Comparison of ENCODE assay signal across 14 cellular contexts in the genomic region with DNA sequence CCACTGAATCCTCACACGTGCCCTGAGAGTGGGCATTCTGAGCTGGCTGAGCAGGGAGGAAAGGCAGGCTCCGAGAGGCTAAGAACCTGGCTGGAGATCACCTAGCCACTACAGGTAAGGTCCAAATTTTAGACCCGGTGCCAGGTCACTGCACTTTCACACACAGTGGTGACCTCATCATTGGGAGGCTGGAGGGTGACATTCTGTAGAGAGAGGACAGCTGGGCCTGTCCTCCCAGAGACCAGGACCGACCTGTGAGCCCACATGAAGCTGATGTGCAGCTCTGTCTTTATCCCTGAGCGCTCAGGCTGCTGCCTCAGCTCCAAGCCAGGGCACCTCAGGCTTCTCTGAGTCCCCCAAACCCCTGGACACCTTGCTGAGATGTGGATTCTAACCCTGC. TPM values are rescaled to one million over a fixed set of nuclear protein-coding genes. Genes with fewer than 3 reads are reported as not detected.
DNase-seq lines count a peak whose midpoint lies in the region; ATAC-seq and TF ChIP-seq lines count a peak whose summit lies in the region.
"Had no signal": no experiment of that assay in that cellular context is flagged by ENCODE, and none has a peak within 500 bp of the region (broad histone marks: within the 10 kb centered on the region; RNA-seq: fewer than 3 reads in every experiment).

No MANE protein-coding gene starts in this region.

- H3K27ac Mint-ChIP-seq in activated CD4-positive, alpha-beta T cell treated with anti-CD3 and anti-CD28 coated beads, Interleukin-2, amount 10 ng/mL, durations not matched to agents 24 days and 14 days, result peak overlapping the region; percentile 45
- no peak overlapping the region for H3K27ac Mint-ChIP-seq in activated CD4-positive, alpha-beta T cell treated with anti-CD3 and anti-CD28 coated beads for 36 hours
- H3K27ac Mint-ChIP-seq in nephron progenitor cell, result peak overlapping the region; percentile 89
- H3K27ac Mint-ChIP-seq: CD8-positive, alpha-beta memory T cell had no signal

- H3K36me3 Mint-ChIP-seq in activated CD4-positive, alpha-beta T cell treated with anti-CD3 and anti-CD28 coated beads, Interleukin-2, amount 10 ng/mL, durations not matched to agents 24 days and 14 days (ENCODE audit: low read depth), result no peaks in the 10 kb centered on the region
- H3K36me3 Mint-ChIP-seq in activated CD4-positive, alpha-beta T cell treated with anti-CD3 and anti-CD28 coated beads for 36 hours (ENCODE audit: low read depth), result no peaks in the 10 kb centered on the region
- H3K36me3 Mint-ChIP-seq in nephron progenitor cell (ENCODE audit: low read depth), result no peaks in the 10 kb centered on the region

- DNase-seq in activated CD4-positive, alpha-beta T cell treated with anti-CD3 and anti-CD28 coated beads, Interleukin-2, amount 10 ng/mL, durations not matched to agents 24 days and 14 days, result no peak
- DNase-seq in activated CD4-positive, alpha-beta T cell treated with anti-CD3 and anti-CD28 coated beads for 36 hours, result no peak
- DNase-seq in left lobe of liver (ENCODE audit: low spot score), result peak; percentile 78
- DNase-seq in nephron progenitor cell, result no peak
- no peak for DNase-seq in GM10266 (ENCODE audit: extremely low spot score)
- DNase-seq in activated CD8-positive, alpha-beta memory T cell treated with anti-CD3 and anti-CD28 coated beads, Interleukin-2, amount 50 U/mL, for 4 hours, result no peak
- DNase-seq: 8988T; AML-193; Caco-2; CD8-positive, alpha-beta memory T cell; DND-41; GF-D8; GM23248 had no signal

- CTCF ChIA-PET in activated CD4-positive, alpha-beta T cell treated with anti-CD3 and anti-CD28 coated beads for 36 hours (lab: Charles Lee), result interaction anchor here (0.6 kb wide), 1 partner anchor 534 kb away, joined by 3 read pairs; no protein-coding TSS in a partner anchor

- no peak overlapping the region for H3K4me3 Mint-ChIP-seq in activated CD4-positive, alpha-beta T cell treated with anti-CD3 and anti-CD28 coated beads, Interleukin-2, amount 10 ng/mL, durations not matched to agents 24 days and 14 days
- H3K4me3 Mint-ChIP-seq in activated CD4-positive, alpha-beta T cell treated with anti-CD3 and anti-CD28 coated beads for 36 hours, result no peak overlapping the region
- no peak overlapping the region for H3K4me3 Mint-ChIP-seq in nephron progenitor cell

- intact Hi-C loops in activated CD4-positive, alpha-beta T cell treated with anti-CD3 and anti-CD28 coated beads, Interleukin-2, amount 10 ng/mL, durations not matched to agents 24 days and 14 days (cut with micrococcal nuclease), result no loop called here
- intact Hi-C loops in activated CD4-positive, alpha-beta T cell treated with anti-CD3 and anti-CD28 coated beads for 36 hours (cut with DNase I, micrococcal nuclease), result no loop called here

- TF ChIP-seq CTCF in nephron progenitor cell (IDR thresholded peaks at IDR 0.05), result no peak
- TF ChIP-seq CTCF in GM10266 (IDR thresholded peaks at IDR 0.05; ENCODE audit: control insufficient read depth, insufficient read depth, low read depth, missing control alignments), result no peak

- peaks cover 22% of the 10 kb centered on the region for H3K27me3 Mint-ChIP-seq in activated CD4-positive, alpha-beta T cell treated with anti-CD3 and anti-CD28 coated beads, Interleukin-2, amount 10 ng/mL, durations not matched to agents 24 days and 14 days
- H3K27me3 Mint-ChIP-seq in activated CD4-positive, alpha-beta T cell treated with anti-CD3 and anti-CD28 coated beads for 36 hours, result peaks cover 6% of the 10 kb centered on the region
- peaks cover 8% of the 10 kb centered on the region for H3K27me3 Mint-ChIP-seq in nephron progenitor cell (ENCODE audit: low read depth, poor library complexity)
- H3K27me3 Mint-ChIP-seq: CD8-positive, alpha-beta memory T cell had no signal

- POLR2A ChIA-PET in activated CD4-positive, alpha-beta T cell treated with anti-CD3 and anti-CD28 coated beads for 36 hours (lab: Charles Lee), result no interaction called here

- peaks cover 7% of the 10 kb centered on the region for H3K4me1 Mint-ChIP-seq in activated CD4-positive, alpha-beta T cell treated with anti-CD3 and anti-CD28 coated beads, Interleukin-2, amount 10 ng/mL, durations not matched to agents 24 days and 14 days
- no peaks in the 10 kb centered on the region for H3K4me1 Mint-ChIP-seq in activated CD4-positive, alpha-beta T cell treated with anti-CD3 and anti-CD28 coated beads for 36 hours
- H3K4me1 Mint-ChIP-seq in nephron progenitor cell, result peaks cover 58% of the 10 kb centered on the region

- H3K9me3 Mint-ChIP-seq in activated CD4-positive, alpha-beta T cell treated with anti-CD3 and anti-CD28 coated beads, Interleukin-2, amount 10 ng/mL, durations not matched to agents 24 days and 14 days, result no peaks in the 10 kb centered on the region
- H3K9me3 Mint-ChIP-seq in activated CD4-positive, alpha-beta T cell treated with anti-CD3 and anti-CD28 coated beads for 36 hours (ENCODE audit: low read depth), result no peaks in the 10 kb centered on the region
- H3K9me3 Mint-ChIP-seq in nephron progenitor cell, result no peaks in the 10 kb centered on the region
- H3K9me3 Mint-ChIP-seq: CD8-positive, alpha-beta memory T cell had no signal

- ATAC-seq in activated CD4-positive, alpha-beta T cell treated with anti-CD3 and anti-CD28 coated beads for 36 hours, result no peak
- peak; percentile 54 for ATAC-seq in left lobe of liver
- no peak for ATAC-seq in GM18858 (IDR thresholded peaks at IDR 0.05; ENCODE audit: unreplicated experiment)

RNA-seq across cellular contexts. Expression of a gene that starts 4.1 kb away (rescaled TPM):
- 2.4 and 5.4 TPM in 2 replicates for total RNA-seq in activated CD4-positive, alpha-beta T cell treated with anti-CD3 and anti-CD28 coated beads, Interleukin-2, amount 10 ng/mL, durations not matched to agents 24 days and 14 days
- 1 to 10 TPM; 5.8 to 8.2 TPM for total RNA-seq in activated CD4-positive, alpha-beta T cell treated with anti-CD3 and anti-CD28 coated beads for 36 hours
- 32.4 TPM for total RNA-seq in left lobe of liver
